Comparison of ENCODE assay signal across 8 cellular contexts in the genomic region with DNA sequence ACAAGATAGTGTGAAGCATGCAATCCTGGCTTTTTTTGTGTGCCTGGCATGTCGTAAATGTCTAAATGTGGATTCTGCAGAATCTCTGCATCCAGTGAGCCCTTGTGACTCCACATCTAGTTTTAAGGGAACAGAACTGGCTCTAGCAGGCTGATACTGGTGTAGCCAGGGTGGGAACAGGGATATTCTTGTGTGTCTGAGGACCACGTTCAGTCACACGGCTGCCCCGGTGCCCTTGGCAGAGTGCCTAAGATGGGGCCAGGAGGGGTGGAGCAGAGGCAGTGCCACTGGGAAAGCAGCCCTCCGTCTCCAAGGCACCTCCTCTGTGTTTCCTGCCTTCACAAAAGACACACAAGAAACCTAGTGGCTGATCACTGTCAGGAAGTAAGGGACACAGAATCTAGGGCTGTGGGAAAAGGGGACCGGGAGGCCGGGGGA.
DNase-seq lines count a peak whose midpoint lies in the region; ATAC-seq and TF ChIP-seq lines count a peak whose summit lies in the region.

No MANE protein-coding gene starts in this region.

- H3K9me3 ChIP-seq in transverse colon: no peaks in the 10 kb centered on the region

- no peak for ATAC-seq in HG02852 (IDR thresholded peaks at IDR 0.05; ENCODE audit: unreplicated experiment)

- H3K27ac ChIP-seq in brain microvascular endothelial cell (peak overlapping the region; percentile 87), transverse colon (peak overlapping the region; percentile 63 to 85 (median 73))

- TF ChIP-seq EP300 in transverse colon (IDR thresholded peaks at IDR 0.05; ENCODE audit: low read depth): no peak

- no peak overlapping the region for H3K4me3 ChIP-seq in brain microvascular endothelial cell (ENCODE audit: low read depth, low read length)
- H3K4me3 ChIP-seq in transverse colon: no peak overlapping the region

- intact Hi-C loops in transverse colon (cut with DNase I; ENCODE audit: low total_unique reads): loop anchor here (10.0 kb wide), 1 partner anchor 231 kb away; no protein-coding TSS in a partner anchor

- DNase-seq in DMS53 (lab: John Stamatoyannopoulos, UW) (peak; percentile 42), DMS53 treated with DMSO at 0.1 percent for 48 hours (lab: John Stamatoyannopoulos, UW; ENCODE audit: unreplicated experiment) (no peak), brain microvascular endothelial cell (peak; percentile 32), left kidney (ENCODE audit: low read depth, low spot score) (peak; percentile 51), transverse colon (peak; percentile 47), SHP77 (lab: John Stamatoyannopoulos, UW) (no peak)
- no peak for DNase-seq in activated CD8-positive, alpha-beta memory T cell treated with anti-CD3 and anti-CD28 coated beads, Interleukin-2, amount 50 U/mL, for 48 hours

- WGBS in transverse colon (ENCODE audit: low coverage in 1 of 2), 2 donors: 13 to 40% methylated on average over 1 to 7 of the region's 7 CpGs

- TF ChIP-seq CTCF in brain microvascular endothelial cell (IDR thresholded peaks at IDR 0.05; ENCODE audit: low read depth, low read length, missing control alignments) (no peak), transverse colon (IDR thresholded peaks at IDR 0.05) (peak in 1 of 5 experiments; percentile 18)

- peaks cover 15 to 32% (median 21%) of the 10 kb centered on the region in 4 donors for H3K4me1 ChIP-seq in transverse colon

- no peaks in the 10 kb centered on the region for H3K36me3 ChIP-seq in brain microvascular endothelial cell (replicated peaks)
- no peaks in the 10 kb centered on the region for H3K36me3 ChIP-seq in transverse colon

- TF ChIP-seq POLR2A in transverse colon (IDR thresholded peaks at IDR 0.05): no peak

- no peaks in the 10 kb centered on the region for H3K27me3 ChIP-seq in brain microvascular endothelial cell (replicated peaks)
- no peaks in the 10 kb centered on the region for H3K27me3 ChIP-seq in transverse colon

- in situ Hi-C loops in brain microvascular endothelial cell (cut with HindIII; ENCODE audit: low pct_ligation_motif_present, low sequenced_read_pairs): no loop called here
- in situ Hi-C loops in transverse colon (cut with MboI; ENCODE audit: low pct_ligation_motif_present in 1 of 4, low pct_unique_long_range_greater_than_20kb in 1 of 4, low sequenced_read_pairs in 3 of 4): no loop called here

Comparison
In these comparisons a context has a peak if more than half of its experiments do, and no peak if none do; other contexts are left out.
1. DNase-seq: peak in DMS53 (single experiment), brain microvascular endothelial cell (single experiment), left kidney (single experiment) and transverse colon (single experiment); none in DMS53 treated with DMSO at 0.1 percent for 48 hours (single experiment), activated CD8-positive, alpha-beta memory T cell treated with anti-CD3 and anti-CD28 coated beads, Interleukin-2, amount 50 U/mL, for 48 hours (single experiment) and SHP77 (0 of 2).